ENCODE assay signal across 35 cellular contexts in genomic region chr2:187514930-187515329, GRCh38.
"Had no signal": no experiment of that assay in that cellular context is flagged by ENCODE, and none has a peak within 500 bp of the region (broad histone marks: within the 10 kb centered on the region; RNA-seq: fewer than 3 reads in every experiment).

No MANE protein-coding gene starts in this region.

- H3K27me3 ChIP-seq: MG63 had no signal

- DNase-seq: Karpas-422, Kasumi-1, MG63, MM.1S, MV-4-11, NCI-H1048, NCI-H1092, NCI-H1092 treated with DMSO at 0.1 percent for 48 hours, NCI-H1105, NCI-H1105 treated with DMSO at 0.1 percent for 48 hours, NCI-H1417, NCI-H1417 treated with DMSO at 0.1 percent for 48 hours, NCI-H1436, NCI-H1436 treated with DMSO at 0.1 percent for 48 hours, NCI-H146, NCI-H1694, NCI-H1694 treated with DMSO at 0.1 percent for 48 hours, NCI-H187, NCI-H187 treated with DMSO at 0.1 percent for 48 hours, NCI-H1930, NCI-H2029, NCI-H2029 treated with DMSO at 0.1 percent for 48 hours, NCI-H2081, NCI-H2081 treated with DMSO at 0.1 percent for 48 hours, NCI-H2107, NCI-H2171, NCI-H2171 treated with DMSO at 0.1 percent for 48 hours, NCI-H2227 treated with DMSO at 0.1 percent for 48 hours, NCI-H226, NCI-H345, NCI-H446, NCI-H446 treated with DMSO at 0.1 percent for 48 hours, NCI-H510A, NCI-H510A treated with DMSO at 0.1 percent for 48 hours, NCI-H524 had no signal

- H3K4me3 ChIP-seq: MG63 had no signal
